ENCODE assay signal across 1 cellular context in the genomic region with DNA sequence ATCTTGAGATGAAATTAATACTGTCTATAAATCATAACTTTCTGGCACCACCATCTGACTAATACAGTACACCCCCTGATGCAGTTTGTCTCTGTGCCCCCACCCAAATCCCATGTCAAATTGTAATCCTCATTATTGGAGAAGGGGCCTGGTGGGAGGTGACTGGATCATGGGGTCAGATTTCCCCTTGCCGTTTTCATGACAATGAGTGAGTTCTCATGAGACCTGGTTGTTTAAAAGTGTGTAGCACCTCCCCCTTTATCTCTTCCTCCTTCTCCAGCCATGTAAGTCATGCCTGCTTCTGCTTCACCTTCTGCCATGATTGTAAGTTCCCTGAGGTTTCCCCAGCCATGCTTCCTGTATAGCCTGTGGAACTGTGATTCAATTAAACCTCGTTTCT.
TF ChIP-seq lines count a peak whose summit lies in the region.

No MANE protein-coding gene starts in this region.

TF ChIP-seq in GM23338, 12 proteins besides CTCF, POLR2A, EP300 and RAD21 (continued from another document):
- TF ChIP-seq, protein P1, sequence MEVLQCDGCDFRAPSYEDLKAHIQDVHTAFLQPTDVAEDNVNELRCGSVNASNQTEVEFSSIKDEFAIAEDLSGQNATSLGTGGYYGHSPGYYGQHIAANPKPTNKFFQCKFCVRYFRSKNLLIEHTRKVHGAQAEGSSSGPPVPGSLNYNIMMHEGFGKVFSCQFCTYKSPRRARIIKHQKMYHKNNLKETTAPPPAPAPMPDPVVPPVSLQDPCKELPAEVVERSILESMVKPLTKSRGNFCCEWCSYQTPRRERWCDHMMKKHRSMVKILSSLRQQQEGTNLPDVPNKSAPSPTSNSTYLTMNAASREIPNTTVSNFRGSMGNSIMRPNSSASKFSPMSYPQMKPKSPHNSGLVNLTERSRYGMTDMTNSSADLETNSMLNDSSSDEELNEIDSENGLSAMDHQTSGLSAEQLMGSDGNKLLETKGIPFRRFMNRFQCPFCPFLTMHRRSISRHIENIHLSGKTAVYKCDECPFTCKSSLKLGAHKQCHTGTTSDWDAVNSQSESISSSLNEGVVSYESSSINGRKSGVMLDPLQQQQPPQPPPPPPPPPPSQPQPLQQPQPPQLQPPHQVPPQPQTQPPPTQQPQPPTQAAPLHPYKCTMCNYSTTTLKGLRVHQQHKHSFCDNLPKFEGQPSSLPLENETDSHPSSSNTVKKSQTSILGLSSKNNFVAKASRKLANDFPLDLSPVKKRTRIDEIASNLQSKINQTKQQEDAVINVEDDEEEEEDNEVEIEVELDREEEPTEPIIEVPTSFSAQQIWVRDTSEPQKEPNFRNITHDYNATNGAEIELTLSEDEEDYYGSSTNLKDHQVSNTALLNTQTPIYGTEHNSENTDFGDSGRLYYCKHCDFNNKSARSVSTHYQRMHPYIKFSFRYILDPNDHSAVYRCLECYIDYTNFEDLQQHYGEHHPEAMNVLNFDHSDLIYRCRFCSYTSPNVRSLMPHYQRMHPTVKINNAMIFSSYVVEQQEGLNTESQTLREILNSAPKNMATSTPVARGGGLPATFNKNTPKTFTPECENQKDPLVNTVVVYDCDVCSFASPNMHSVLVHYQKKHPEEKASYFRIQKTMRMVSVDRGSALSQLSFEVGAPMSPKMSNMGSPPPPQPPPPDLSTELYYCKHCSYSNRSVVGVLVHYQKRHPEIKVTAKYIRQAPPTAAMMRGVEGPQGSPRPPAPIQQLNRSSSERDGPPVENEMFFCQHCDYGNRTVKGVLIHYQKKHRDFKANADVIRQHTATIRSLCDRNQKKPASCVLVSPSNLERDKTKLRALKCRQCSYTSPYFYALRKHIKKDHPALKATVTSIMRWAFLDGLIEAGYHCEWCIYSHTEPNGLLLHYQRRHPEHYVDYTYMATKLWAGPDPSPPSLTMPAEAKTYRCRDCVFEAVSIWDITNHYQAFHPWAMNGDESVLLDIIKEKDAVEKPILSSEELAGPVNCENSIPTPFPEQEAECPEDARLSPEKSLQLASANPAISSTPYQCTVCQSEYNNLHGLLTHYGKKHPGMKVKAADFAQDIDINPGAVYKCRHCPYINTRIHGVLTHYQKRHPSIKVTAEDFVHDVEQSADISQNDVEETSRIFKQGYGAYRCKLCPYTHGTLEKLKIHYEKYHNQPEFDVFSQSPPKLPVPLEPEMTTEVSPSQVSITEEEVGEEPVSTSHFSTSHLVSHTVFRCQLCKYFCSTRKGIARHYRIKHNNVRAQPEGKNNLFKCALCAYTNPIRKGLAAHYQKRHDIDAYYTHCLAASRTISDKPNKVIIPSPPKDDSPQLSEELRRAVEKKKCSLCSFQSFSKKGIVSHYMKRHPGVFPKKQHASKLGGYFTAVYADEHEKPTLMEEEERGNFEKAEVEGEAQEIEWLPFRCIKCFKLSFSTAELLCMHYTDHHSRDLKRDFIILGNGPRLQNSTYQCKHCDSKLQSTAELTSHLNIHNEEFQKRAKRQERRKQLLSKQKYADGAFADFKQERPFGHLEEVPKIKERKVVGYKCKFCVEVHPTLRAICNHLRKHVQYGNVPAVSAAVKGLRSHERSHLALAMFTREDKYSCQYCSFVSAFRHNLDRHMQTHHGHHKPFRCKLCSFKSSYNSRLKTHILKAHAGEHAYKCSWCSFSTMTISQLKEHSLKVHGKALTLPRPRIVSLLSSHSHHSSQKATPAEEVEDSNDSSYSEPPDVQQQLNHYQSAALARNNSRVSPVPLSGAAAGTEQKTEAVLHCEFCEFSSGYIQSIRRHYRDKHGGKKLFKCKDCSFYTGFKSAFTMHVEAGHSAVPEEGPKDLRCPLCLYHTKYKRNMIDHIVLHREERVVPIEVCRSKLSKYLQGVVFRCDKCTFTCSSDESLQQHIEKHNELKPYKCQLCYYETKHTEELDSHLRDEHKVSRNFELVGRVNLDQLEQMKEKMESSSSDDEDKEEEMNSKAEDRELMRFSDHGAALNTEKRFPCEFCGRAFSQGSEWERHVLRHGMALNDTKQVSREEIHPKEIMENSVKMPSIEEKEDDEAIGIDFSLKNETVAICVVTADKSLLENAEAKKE (CRISPR knock-in tag; IDR thresholded peaks at IDR 0.05) = no peak
- TF ChIP-seq, protein P2, sequence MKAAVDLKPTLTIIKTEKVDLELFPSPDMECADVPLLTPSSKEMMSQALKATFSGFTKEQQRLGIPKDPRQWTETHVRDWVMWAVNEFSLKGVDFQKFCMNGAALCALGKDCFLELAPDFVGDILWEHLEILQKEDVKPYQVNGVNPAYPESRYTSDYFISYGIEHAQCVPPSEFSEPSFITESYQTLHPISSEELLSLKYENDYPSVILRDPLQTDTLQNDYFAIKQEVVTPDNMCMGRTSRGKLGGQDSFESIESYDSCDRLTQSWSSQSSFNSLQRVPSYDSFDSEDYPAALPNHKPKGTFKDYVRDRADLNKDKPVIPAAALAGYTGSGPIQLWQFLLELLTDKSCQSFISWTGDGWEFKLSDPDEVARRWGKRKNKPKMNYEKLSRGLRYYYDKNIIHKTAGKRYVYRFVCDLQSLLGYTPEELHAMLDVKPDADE (IDR thresholded peaks at IDR 0.05) = no peak
